In the genomic region with DNA sequence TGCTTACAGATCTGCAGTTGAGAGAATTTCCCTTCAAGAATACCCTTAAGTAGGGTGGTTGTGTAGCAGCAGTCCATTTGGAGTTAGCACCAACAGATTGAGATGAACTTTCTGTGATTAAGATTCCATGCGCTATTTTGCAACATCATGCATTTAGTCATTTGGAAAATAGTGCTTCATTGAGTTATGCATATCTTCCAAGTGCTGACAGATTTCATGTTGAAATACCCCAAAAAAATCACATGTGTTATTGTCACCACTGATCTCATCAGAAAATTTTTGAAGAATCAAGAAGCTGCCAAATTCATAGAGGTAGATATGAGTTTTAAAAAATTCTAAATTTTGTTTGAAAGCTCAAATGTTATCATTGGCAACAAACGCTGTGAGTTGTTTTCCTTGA, we compare ENCODE assay signal across 19 cellular contexts. TPM values are rescaled to one million over a fixed set of nuclear protein-coding genes. Genes with fewer than 3 reads are reported as not detected.
A peak's percentile ranks its signal among the peaks of the same experiment; 100 is the strongest.
DNase-seq lines count a peak whose midpoint lies in the region; ATAC-seq and TF ChIP-seq lines count a peak whose summit lies in the region.
"Had no signal": no experiment of that assay in that cellular context is flagged by ENCODE, and none has a peak within 500 bp of the region (broad histone marks: within the 10 kb centered on the region; RNA-seq: fewer than 3 reads in every experiment).

No MANE protein-coding gene starts in this region.

- no peaks in the 10 kb centered on the region for H3K27me3 ChIP-seq in ACC112 (ENCODE audit: insufficient read depth, low read length)
- H3K27me3 ChIP-seq: Peyer's patch had no signal

- peak; percentile 31 for ATAC-seq in omental fat pad (ENCODE audit: low FRiP score)
- ATAC-seq: Right ventricle myocardium inferior had no signal

- H2AFZ ChIP-seq in ACC112 (ENCODE audit: low read length, unreplicated experiment) = peak overlapping the region; percentile 18

- H3K4me3 ChIP-seq in ACC112 (ENCODE audit: low read depth, low read length) (no peak overlapping the region), epithelial cell of esophagus (ENCODE audit: low read length) (no peak overlapping the region)
- H3K4me3 ChIP-seq: HAP-1, Peyer's patch had no signal

- no peak overlapping the region for H3K27ac ChIP-seq in ACC112 (ENCODE audit: low read depth, low read length)
- H3K27ac ChIP-seq: HL-60, Peyer's patch had no signal

- H3K36me3 ChIP-seq in ACC112 (ENCODE audit: insufficient read depth, low read length) = no peaks in the 10 kb centered on the region
- H3K36me3 ChIP-seq: HAP-1, Peyer's patch had no signal

- TF ChIP-seq CTCF in epithelial cell of esophagus (IDR thresholded peaks at IDR 0.05; ENCODE audit: insufficient read depth, low read depth, low read length, missing control alignments) = no peak
- no peak for TF ChIP-seq CTCF in omental fat pad (IDR thresholded peaks at IDR 0.05)

- DNase-seq in NCI-H226 (peak; percentile 38), epithelial cell of esophagus (ENCODE audit: low read depth) (peak; percentile 9), omental fat pad (ENCODE audit: low spot score) (no peak), cerebellar nuclear complex (lab: John Stamatoyannopoulos, UW) (no peak), T-helper 2 cell (no peak), NCI-H526 (lab: John Stamatoyannopoulos, UW) (no peak), LoVo (ENCODE audit: low spot score) (no peak)
- DNase-seq: AML-193, COR-L47, EL, NCI-H1436, NCI-H2029 treated with DMSO at 0.1 percent for 48 hours, NCI-H2171 treated with DMSO at 0.1 percent for 48 hours, NCI-H510A, Peyer's patch had no signal

- no peaks in the 10 kb centered on the region for H3K79me2 ChIP-seq in ACC112 (ENCODE audit: control insufficient read depth, insufficient read depth, low read length, unreplicated experiment)

- peaks cover 5% of the 10 kb centered on the region for H3K4me1 ChIP-seq in ACC112 (ENCODE audit: control insufficient read depth, insufficient read depth, low read length, unreplicated experiment)
- H3K4me1 ChIP-seq: HAP-1, Peyer's patch had no signal

RNA-seq across cellular contexts. Expression of a gene that starts 35.5 kb away (rescaled TPM):
- total RNA-seq in omental fat pad = 10 to 100 TPM; 52.6 to 76.8 (median 65.2) TPM

Comparison
In these comparisons a context has a peak if more than half of its experiments do, and no peak if none do; other contexts are left out.
1. DNase-seq: peak in NCI-H226 (single experiment) and epithelial cell of esophagus (single experiment); none in omental fat pad (single experiment), cerebellar nuclear complex (0 of 2), T-helper 2 cell (0 of 5), NCI-H526 (0 of 2) and LoVo (single experiment).